ENCODE assay signal across 15 cellular contexts in the genomic region with DNA sequence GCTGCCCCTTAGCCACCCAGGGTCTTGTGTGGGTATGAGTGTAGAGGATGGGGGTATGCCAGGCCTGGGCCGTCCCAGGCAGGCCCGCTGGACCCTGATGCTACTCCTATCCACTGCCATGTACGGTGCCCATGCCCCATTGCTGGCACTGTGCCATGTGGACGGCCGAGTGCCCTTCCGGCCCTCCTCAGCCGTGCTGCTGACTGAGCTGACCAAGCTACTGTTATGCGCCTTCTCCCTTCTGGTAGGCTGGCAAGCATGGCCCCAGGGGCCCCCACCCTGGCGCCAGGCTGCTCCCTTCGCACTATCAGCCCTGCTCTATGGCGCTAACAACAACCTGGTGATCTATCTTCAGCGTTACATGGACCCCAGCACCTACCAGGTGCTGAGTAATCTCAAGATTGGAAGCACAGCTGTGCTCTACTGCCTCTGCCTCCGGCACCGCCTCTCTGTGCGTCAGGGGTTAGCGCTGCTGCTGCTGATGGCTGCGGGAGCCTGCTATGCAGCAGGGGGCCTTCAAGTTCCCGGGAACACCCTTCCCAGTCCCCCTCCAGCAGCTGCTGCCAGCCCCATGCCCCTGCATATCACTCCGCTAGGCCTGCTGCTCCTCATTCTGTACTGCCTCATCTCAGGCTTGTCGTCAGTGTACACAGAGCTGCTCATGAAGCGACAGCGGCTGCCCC. TPM values are rescaled to one million over a fixed set of nuclear protein-coding genes. Genes with fewer than 3 reads are reported as not detected.
DNase-seq lines count a peak whose midpoint lies in the region; ATAC-seq and TF ChIP-seq lines count a peak whose summit lies in the region.
"Had no signal": no experiment of that assay in that cellular context is flagged by ENCODE, and none has a peak within 500 bp of the region (broad histone marks: within the 10 kb centered on the region; RNA-seq: fewer than 3 reads in every experiment).

No MANE protein-coding gene starts in this region.

- CTCF ChIA-PET in activated CD8-positive, alpha-beta T cell treated with anti-CD3 and anti-CD28 coated beads, Interleukin-2, amount 10 ng/mL, durations not matched to agents 7 days and 5 days (lab: Charles Lee): no interaction called here

- intact Hi-C loops in left ventricle myocardium inferior (cut with micrococcal nuclease): no loop called here
- intact Hi-C loops in left cardiac atrium (cut with DNase I): loop anchor here (5.0 to 10.0 kb wide), 2 partner anchors 65 to 78 kb away; a partner anchor contains a TSS
- intact Hi-C loops in lower lobe of right lung (cut with DNase I): loop anchor here (10.0 kb wide), 1 partner anchor 68 kb away; a partner anchor contains a TSS

- peak overlapping the region; percentile 86 for H3K27ac ChIP-seq in left ventricle myocardium inferior (replicated peaks)
- peak overlapping the region; percentile 9 for H3K27ac ChIP-seq in lower lobe of right lung
- H3K27ac ChIP-seq: thoracic aorta, VCaP had no signal

- no peaks in the 10 kb centered on the region for H3K27me3 Mint-ChIP-seq in activated CD8-positive, alpha-beta T cell treated with anti-CD3 and anti-CD28 coated beads, Interleukin-2, amount 10 ng/mL, durations not matched to agents 7 days and 5 days (ENCODE audit: low read depth)

- H3K4me3 ChIP-seq in left ventricle myocardium inferior (no peak overlapping the region), lower lobe of right lung (no peak overlapping the region)
- H3K4me3 ChIP-seq: thoracic aorta had no signal

- H3K9me3 Mint-ChIP-seq in activated CD8-positive, alpha-beta T cell treated with anti-CD3 and anti-CD28 coated beads, Interleukin-2, amount 10 ng/mL, durations not matched to agents 7 days and 5 days (ENCODE audit: insufficient read depth): no peaks in the 10 kb centered on the region

- H3K27ac Mint-ChIP-seq in activated CD8-positive, alpha-beta T cell treated with anti-CD3 and anti-CD28 coated beads, Interleukin-2, amount 10 ng/mL, durations not matched to agents 7 days and 5 days: peak overlapping the region; percentile 92

- POLR2A ChIA-PET in activated CD8-positive, alpha-beta T cell treated with anti-CD3 and anti-CD28 coated beads, Interleukin-2, amount 10 ng/mL, durations not matched to agents 7 days and 5 days (lab: Charles Lee): interaction anchor here (2.9 kb wide), 1 partner anchor 80 kb away, joined by 8 read pairs; a partner anchor contains a TSS

- DNase-seq in left ventricle myocardium inferior (no peak), left cardiac atrium (no peak), lower lobe of right lung (no peak), kidney glomerular epithelial cell (lab: John Stamatoyannopoulos, UW) (no peak), Kasumi-1 (lab: John Stamatoyannopoulos, UW) (no peak), nucleus accumbens (lab: John Stamatoyannopoulos, UW) (no peak), SW480 (ENCODE audit: low spot score) (no peak)
- no peak for DNase-seq in activated CD8-positive, alpha-beta T cell treated with anti-CD3 and anti-CD28 coated beads, Interleukin-2, amount 10 ng/mL, durations not matched to agents 7 days and 5 days
- DNase-seq: BE2C, mesendoderm, NCI-H1105 treated with DMSO at 0.1 percent for 48 hours, NCI-H2227 treated with DMSO at 0.1 percent for 48 hours had no signal

- no peak for TF ChIP-seq CTCF in left ventricle myocardium inferior (IDR thresholded peaks at IDR 0.05; ENCODE audit: borderline replicate concordance)
- no peak for TF ChIP-seq CTCF in lower lobe of right lung (IDR thresholded peaks at IDR 0.05)

- ATAC-seq in left cardiac atrium (no peak), lower lobe of right lung (no peak)
- ATAC-seq in activated CD8-positive, alpha-beta T cell treated with anti-CD3 and anti-CD28 coated beads, Interleukin-2, amount 10 ng/mL, durations not matched to agents 7 days and 5 days: no peak

- H3K27me3 ChIP-seq in left ventricle myocardium inferior (ENCODE audit: low read depth) (no peaks in the 10 kb centered on the region), lower lobe of right lung (ENCODE audit: low read depth) (no peaks in the 10 kb centered on the region)
- H3K27me3 ChIP-seq: BE2C had no signal

- peaks cover 44% of the 10 kb centered on the region for H3K36me3 Mint-ChIP-seq in activated CD8-positive, alpha-beta T cell treated with anti-CD3 and anti-CD28 coated beads, Interleukin-2, amount 10 ng/mL, durations not matched to agents 7 days and 5 days (ENCODE audit: low read depth)

- H3K4me1 ChIP-seq in left ventricle myocardium inferior: peaks cover 97% of the 10 kb centered on the region
- peaks cover 74% of the 10 kb centered on the region for H3K4me1 ChIP-seq in lower lobe of right lung

- H3K4me1 Mint-ChIP-seq in activated CD8-positive, alpha-beta T cell treated with anti-CD3 and anti-CD28 coated beads, Interleukin-2, amount 10 ng/mL, durations not matched to agents 7 days and 5 days (ENCODE audit: low read depth): peaks cover 63% of the 10 kb centered on the region

- no peaks in the 10 kb centered on the region for H3K9me3 ChIP-seq in left ventricle myocardium inferior (replicated peaks)
- no peaks in the 10 kb centered on the region for H3K9me3 ChIP-seq in lower lobe of right lung
- H3K9me3 ChIP-seq: BE2C, thoracic aorta had no signal

- H3K36me3 ChIP-seq in left ventricle myocardium inferior: peaks cover 24% of the 10 kb centered on the region
- peaks cover 36% of the 10 kb centered on the region for H3K36me3 ChIP-seq in lower lobe of right lung

- no peak overlapping the region for H3K4me3 Mint-ChIP-seq in activated CD8-positive, alpha-beta T cell treated with anti-CD3 and anti-CD28 coated beads, Interleukin-2, amount 10 ng/mL, durations not matched to agents 7 days and 5 days

RNA-seq across cellular contexts. Expression of a gene that starts 2.6 kb away (rescaled TPM):
- total RNA-seq in left ventricle myocardium inferior (73.1 TPM), left cardiac atrium (10 to 100 TPM; 70.3 to 79.3 TPM), lower lobe of right lung (71.8 TPM)
- 10 to 100 TPM; 88.9 to 98.2 TPM for total RNA-seq in activated CD8-positive, alpha-beta T cell treated with anti-CD3 and anti-CD28 coated beads, Interleukin-2, amount 10 ng/mL, durations not matched to agents 7 days and 5 days

RNA-seq across cellular contexts. Expression of a gene that starts 2.9 kb away (rescaled TPM):
- total RNA-seq in left ventricle myocardium inferior (12.1 TPM), left cardiac atrium (10 to 100 TPM; 11.4 to 14.3 TPM), lower lobe of right lung (25.1 TPM)
- total RNA-seq in activated CD8-positive, alpha-beta T cell treated with anti-CD3 and anti-CD28 coated beads, Interleukin-2, amount 10 ng/mL, durations not matched to agents 7 days and 5 days: 10 to 100 TPM; 24.1 to 25.0 TPM

RNA-seq across cellular contexts. Expression of a gene that starts 10.0 kb away (rescaled TPM):
- total RNA-seq in left ventricle myocardium inferior: 28.6 TPM
- 10 to 100 TPM; 24.9 to 37.4 TPM for total RNA-seq in left cardiac atrium
- 10 to 100 TPM; 42.7 to 43.4 TPM for total RNA-seq in activated CD8-positive, alpha-beta T cell treated with anti-CD3 and anti-CD28 coated beads, Interleukin-2, amount 10 ng/mL, durations not matched to agents 7 days and 5 days
- total RNA-seq in lower lobe of right lung: 21.4 TPM

RNA-seq across cellular contexts. Expression of a gene that starts 19.8 kb away (rescaled TPM):
- total RNA-seq in left ventricle myocardium inferior (13.1 TPM), left cardiac atrium (10 to 100 TPM in 1 of 2 donors, 1 to 10 TPM in 1; 8.8 to 11.5 TPM), lower lobe of right lung (19.3 TPM)
- total RNA-seq in activated CD8-positive, alpha-beta T cell treated with anti-CD3 and anti-CD28 coated beads, Interleukin-2, amount 10 ng/mL, durations not matched to agents 7 days and 5 days: 1 to 10 TPM; 7.4 to 8.6 TPM
- total RNA-seq: frontal cortex had no signal
